10 cellular contexts compared by ENCODE assay signal in the genomic region with DNA sequence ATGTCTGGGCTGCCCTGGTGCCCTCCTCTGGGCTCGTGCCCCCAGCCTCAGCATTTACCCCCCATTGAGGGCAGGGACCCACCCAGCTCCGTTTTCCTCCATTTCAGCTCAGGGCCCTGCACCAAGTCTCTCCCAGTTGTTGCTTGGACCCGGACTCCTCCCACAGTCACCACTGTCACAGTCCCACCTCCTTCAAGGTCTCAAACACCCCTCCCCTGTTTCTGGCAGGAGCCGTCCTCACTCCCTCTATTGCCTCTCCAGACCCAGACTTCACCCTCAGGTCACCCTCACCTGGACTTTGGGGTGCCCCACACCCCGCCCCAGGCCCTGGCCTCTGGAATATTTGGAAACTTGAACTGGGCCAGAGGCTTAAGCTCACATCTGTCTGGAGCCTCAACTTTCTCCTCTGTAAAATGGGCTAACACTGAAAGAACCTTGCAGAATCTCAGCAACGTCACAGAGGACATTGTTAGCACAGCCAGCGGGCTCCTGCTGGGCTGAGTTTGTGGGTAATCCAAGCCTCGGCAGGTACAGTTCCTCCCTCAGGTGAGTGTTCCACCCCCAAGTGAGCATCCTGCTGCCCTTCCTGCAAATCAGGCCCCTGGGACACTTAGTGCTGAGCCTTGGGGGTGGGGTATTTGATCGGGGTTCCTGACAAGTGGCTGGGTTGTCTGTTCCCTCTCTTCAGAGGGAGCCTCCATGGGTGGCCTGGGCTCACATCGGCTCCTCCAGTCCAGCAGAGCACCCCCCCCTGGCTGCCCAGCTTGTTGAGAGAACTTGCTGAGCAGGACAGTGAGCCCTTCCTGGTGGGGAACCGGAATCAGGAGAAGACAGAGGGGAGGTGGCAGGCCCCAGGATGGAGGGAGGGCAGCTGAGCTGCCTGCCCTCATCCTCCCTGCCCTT.
DNase-seq lines count a peak whose midpoint lies in the region; ATAC-seq, FAIRE-seq and TF ChIP-seq lines count a peak whose summit lies in the region.
"Had no signal": no experiment of that assay in that cellular context is flagged by ENCODE, and none has a peak within 500 bp of the region (broad histone marks: within the 10 kb centered on the region; RNA-seq: fewer than 3 reads in every experiment).

No MANE protein-coding gene starts in this region.

- ATAC-seq in GM12878: no peak
- ATAC-seq in lower lobe of right lung: no peak
- ATAC-seq in GM21447 (IDR thresholded peaks at IDR 0.05; ENCODE audit: unreplicated experiment): no peak

- peaks cover 22% of the 10 kb centered on the region for H3K36me3 Mint-ChIP-seq in T-helper 1 cell treated with Interleukin-12 subunit alpha and Interleukin-12 subunit beta and Interleukin-4 antibody, amounts not matched to agents 30 μg/mL and 1 μg/mL, for 36 hours (ENCODE audit: low read depth)

- no peak for TF ChIP-seq POLR2A in GM12878 (IDR thresholded peaks at IDR 0.05; ENCODE audit: low read depth, low read length)

- H3K9ac ChIP-seq in GM12878 (ENCODE audit: control insufficient read depth, insufficient read depth, low read length): no peak overlapping the region

- in situ Hi-C loops in GM12878 (cut with MboI): no loop called here

- DNase-seq in T-helper 1 cell (no peak), GM12878 (ENCODE audit: low read depth, low spot score) (no peak), lower lobe of right lung (no peak), NCI-H524 (lab: John Stamatoyannopoulos, UW) (no peak), CD1c-positive myeloid dendritic cell (ENCODE audit: extremely low spot score) (no peak)
- DNase-seq: ACHN, cerebellar nuclear complex had no signal

- intact Hi-C loops in GM12878 (cut with micrococcal nuclease; ENCODE audit: unreplicated experiment) (loop anchor here (10.0 kb wide), 1 partner anchor 316 kb away; the partner anchor contains the start of gene IER5L), lower lobe of right lung (cut with DNase I) (no loop called here)

- POLR2A ChIA-PET in GM12878 (lab: Charles Lee): no interaction called here

- no peak overlapping the region for H2AFZ ChIP-seq in GM12878 (ENCODE audit: control insufficient read depth, low read depth, low read length)

- H3K4me1 Mint-ChIP-seq in T-helper 1 cell treated with Interleukin-12 subunit alpha and Interleukin-12 subunit beta and Interleukin-4 antibody, amounts not matched to agents 30 μg/mL and 1 μg/mL, for 36 hours (ENCODE audit: low read depth): peaks cover 34% of the 10 kb centered on the region

- H3K27me3 ChIP-seq in GM12878 (replicated peaks in 1 of 2; ENCODE audit: control insufficient read depth in 2 of 2, insufficient read depth in 2 of 2, low read length in 1 of 2) (peaks cover 2 to 5% of the 10 kb centered on the region in 2 experiments; a peak in 3 of 4 replicates), lower lobe of right lung (ENCODE audit: low read depth) (no peaks in the 10 kb centered on the region)

- TF ChIP-seq RAD21 in GM12878 (IDR thresholded peaks at IDR 0.05; ENCODE audit: insufficient read depth, low read depth, low read length): no peak

- BruUV-seq in GM12878 (replicated peaks; lab: Mats Ljungman, UMichigan): no TSS peak

- FAIRE-seq in GM12878 (lab: Jason Lieb, UNC): no peak

- no peak overlapping the region for H3K4me2 ChIP-seq in GM12878 (ENCODE audit: control insufficient read depth, insufficient read depth)

- H4K20me1 ChIP-seq in GM12878 (ENCODE audit: control insufficient read depth, insufficient read depth): no peaks in the 10 kb centered on the region

- no peaks in the 10 kb centered on the region for H3K27me3 Mint-ChIP-seq in T-helper 1 cell treated with Interleukin-12 subunit alpha and Interleukin-12 subunit beta and Interleukin-4 antibody, amounts not matched to agents 30 μg/mL and 1 μg/mL, for 36 hours (ENCODE audit: low read depth)

- H3K27ac ChIP-seq in GM12878 (ENCODE audit: control insufficient read depth, insufficient read depth): no peak overlapping the region
- H3K27ac ChIP-seq in lower lobe of right lung: peak overlapping the region; percentile 99
- H3K27ac ChIP-seq in temporal lobe (ENCODE audit: low read depth, low read length): peak overlapping the region; percentile 97

- SMC1A ChIA-PET in GM12878 (lab: Charles Lee; ENCODE audit: uncharacterized antibody, unreplicated experiment): no interaction called here

- TF ChIP-seq EP300 in GM12878 (IDR thresholded peaks at IDR 0.05; ENCODE audit: borderline replicate concordance in 1 of 2, control insufficient read depth in 1 of 2, low read depth in 2 of 2, low read length in 2 of 2): no peak

- RAD21 ChIA-PET in GM12878 (lab: Charles Lee; ENCODE audit: unreplicated experiment): interaction anchor here (2.0 kb wide), 1 partner anchor 31 kb away, joined by 7 read pairs; no protein-coding TSS in a partner anchor

- H3K36me3 ChIP-seq in GM12878 (ENCODE audit: control insufficient read depth in 2 of 2, insufficient read depth in 2 of 2, low read length in 1 of 2) (no peaks in the 10 kb centered on the region), lower lobe of right lung (peaks cover 16% of the 10 kb centered on the region)

- no peaks in the 10 kb centered on the region for H3K9me3 ChIP-seq in GM12878 (replicated peaks; ENCODE audit: control insufficient read depth, insufficient read depth, low read length)
- H3K9me3 ChIP-seq in lower lobe of right lung: no peaks in the 10 kb centered on the region

- WGBS in GM12878 (ENCODE audit: insufficient coverage, insufficient replicate concordance, low lambda C conversion rate, missing lambda C conversion rate): 38% methylated on average over 11 of the region's 11 CpGs

- H3K27ac Mint-ChIP-seq in T-helper 1 cell treated with Interleukin-12 subunit alpha and Interleukin-12 subunit beta and Interleukin-4 antibody, amounts not matched to agents 30 μg/mL and 1 μg/mL, for 36 hours: peak overlapping the region; percentile 93

- H3K4me3 ChIP-seq in GM12878: no peak overlapping the region
- H3K4me3 ChIP-seq in lower lobe of right lung: peak overlapping the region; percentile 69

- CTCF ChIA-PET in GM12878 (lab: Yijun Ruan, JAX): interaction anchor here (0.9 kb wide), 1 partner anchor 347 kb away, joined by 5 read pairs; no protein-coding TSS in a partner anchor

- peaks cover 7% of the 10 kb centered on the region for H3K4me1 ChIP-seq in GM12878 (ENCODE audit: control insufficient read depth, insufficient read depth, low read length)
- peaks cover 78% of the 10 kb centered on the region for H3K4me1 ChIP-seq in lower lobe of right lung

- peak overlapping the region; percentile 88 for H3K4me3 Mint-ChIP-seq in T-helper 1 cell treated with Interleukin-12 subunit alpha and Interleukin-12 subunit beta and Interleukin-4 antibody, amounts not matched to agents 30 μg/mL and 1 μg/mL, for 36 hours

- no peak for TF ChIP-seq CTCF in GM12878 (IDR thresholded peaks at IDR 0.05 in 2 of 3, conservative IDR thresholded peaks at IDR 0.05 in 1 of 3; ENCODE audit: control insufficient read depth in 2 of 3, extremely low read depth in 1 of 3, insufficient read depth in 1 of 3, low read depth in 3 of 3, low read length in 3 of 3)
- no peak for TF ChIP-seq CTCF in lower lobe of right lung (IDR thresholded peaks at IDR 0.05)

- H3K79me2 ChIP-seq in GM12878 (ENCODE audit: control insufficient read depth, insufficient read depth, low read length): no peaks in the 10 kb centered on the region

- no peaks in the 10 kb centered on the region for H3K9me3 Mint-ChIP-seq in T-helper 1 cell treated with Interleukin-12 subunit alpha and Interleukin-12 subunit beta and Interleukin-4 antibody, amounts not matched to agents 30 μg/mL and 1 μg/mL, for 36 hours

TF ChIP-seq in GM12878, 131 proteins besides CTCF, POLR2A, EP300 and RAD21:
- TF ChIP-seq IKZF1 (conservative IDR thresholded peaks at IDR 0.05): 0 out of 2 replicates have a peak, but pooled peaks have one; percentile 18
- no peak for TF ChIP-seq ZNF207 (IDR thresholded peaks at IDR 0.05; ENCODE audit: borderline replicate concordance)
- TF ChIP-seq YBX1 (IDR thresholded peaks at IDR 0.05): no peak
- TF ChIP-seq, protein P1, sequence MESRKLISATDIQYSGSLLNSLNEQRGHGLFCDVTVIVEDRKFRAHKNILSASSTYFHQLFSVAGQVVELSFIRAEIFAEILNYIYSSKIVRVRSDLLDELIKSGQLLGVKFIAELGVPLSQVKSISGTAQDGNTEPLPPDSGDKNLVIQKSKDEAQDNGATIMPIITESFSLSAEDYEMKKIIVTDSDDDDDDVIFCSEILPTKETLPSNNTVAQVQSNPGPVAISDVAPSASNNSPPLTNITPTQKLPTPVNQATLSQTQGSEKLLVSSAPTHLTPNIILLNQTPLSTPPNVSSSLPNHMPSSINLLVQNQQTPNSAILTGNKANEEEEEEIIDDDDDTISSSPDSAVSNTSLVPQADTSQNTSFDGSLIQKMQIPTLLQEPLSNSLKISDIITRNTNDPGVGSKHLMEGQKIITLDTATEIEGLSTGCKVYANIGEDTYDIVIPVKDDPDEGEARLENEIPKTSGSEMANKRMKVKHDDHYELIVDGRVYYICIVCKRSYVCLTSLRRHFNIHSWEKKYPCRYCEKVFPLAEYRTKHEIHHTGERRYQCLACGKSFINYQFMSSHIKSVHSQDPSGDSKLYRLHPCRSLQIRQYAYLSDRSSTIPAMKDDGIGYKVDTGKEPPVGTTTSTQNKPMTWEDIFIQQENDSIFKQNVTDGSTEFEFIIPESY (IDR thresholded peaks at IDR 0.05): no peak
